ENCODE assay signal across 16 cellular contexts in the genomic region with DNA sequence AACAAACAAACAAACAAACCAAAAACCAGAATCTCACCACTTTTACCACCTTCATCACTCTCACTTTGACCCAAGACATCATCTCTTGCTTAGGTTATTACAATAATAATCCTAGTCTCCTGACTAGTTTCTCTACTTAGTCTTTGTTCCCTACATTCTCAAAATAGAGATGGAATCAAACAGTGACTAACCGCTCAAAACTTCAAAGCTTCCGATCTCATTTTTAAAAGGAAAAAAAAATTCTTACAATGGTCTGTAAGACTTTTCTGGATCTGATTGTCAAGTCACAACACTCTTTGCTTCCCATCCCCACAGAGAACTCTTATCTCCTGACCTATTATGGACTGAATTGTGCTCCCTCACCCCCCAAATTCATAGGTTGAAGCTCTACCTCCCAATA.
DNase-seq lines count a peak whose midpoint lies in the region; ATAC-seq, FAIRE-seq and TF ChIP-seq lines count a peak whose summit lies in the region.
"Had no signal": no experiment of that assay in that cellular context is flagged by ENCODE, and none has a peak within 500 bp of the region (broad histone marks: within the 10 kb centered on the region; RNA-seq: fewer than 3 reads in every experiment).

No MANE protein-coding gene starts in this region.

- no peaks in the 10 kb centered on the region for H3K79me1 ChIP-seq in trophoblast cell (ENCODE audit: low read length)

- H2BK5ac ChIP-seq in trophoblast cell (ENCODE audit: low read depth, low read length, poor library complexity) = no peak overlapping the region

- no peak overlapping the region for H3K4ac ChIP-seq in trophoblast cell (ENCODE audit: low read depth, low read length)

- H3K23ac ChIP-seq in trophoblast cell (ENCODE audit: low read length) = no peak overlapping the region

- H3K79me2 ChIP-seq in trophoblast cell (ENCODE audit: control insufficient read depth, insufficient read depth, low read length, poor library complexity) (no peaks in the 10 kb centered on the region), OCI-LY7 (ENCODE audit: insufficient read depth, low read depth, low read length) (peaks cover 52% of the 10 kb centered on the region; the same call in 1 of the 2 replicates)

- no peak overlapping the region for H2AK5ac ChIP-seq in trophoblast cell (ENCODE audit: low read length)

- H3K9ac ChIP-seq in trophoblast cell (ENCODE audit: low read length) = no peak overlapping the region
- H3K9ac ChIP-seq: neural progenitor cell had no signal

- H3K27me3 ChIP-seq in trophoblast cell (ENCODE audit: insufficient read depth, low read length) (no peaks in the 10 kb centered on the region), uterus (no peaks in the 10 kb centered on the region)
- H3K27me3 ChIP-seq: BE2C, neural progenitor cell, right atrium auricular region had no signal

- H3K4me2 ChIP-seq in trophoblast cell (ENCODE audit: low read length) = no peak overlapping the region
- H3K4me2 ChIP-seq in OCI-LY7 (ENCODE audit: low read length) = no peak overlapping the region
- H3K4me2 ChIP-seq: neural progenitor cell had no signal

- TF ChIP-seq CTCF in OCI-LY7 (conservative IDR thresholded peaks at IDR 0.05; ENCODE audit: low read length) = no peak
- TF ChIP-seq CTCF in uterus (IDR thresholded peaks at IDR 0.05) = no peak

- no peak overlapping the region for H4K12ac ChIP-seq in trophoblast cell (ENCODE audit: low read depth, low read length)

- H3K4me3 ChIP-seq in trophoblast cell (ENCODE audit: low read depth, low read length) (no peak overlapping the region), OCI-LY7 (ENCODE audit: low read depth, low read length, poor library complexity, severe bottlenecking) (no peak overlapping the region), uterus (no peak overlapping the region)
- H3K4me3 ChIP-seq: neural progenitor cell, right atrium auricular region had no signal

- H3K9me3 ChIP-seq in trophoblast cell (ENCODE audit: insufficient read depth, low read depth, low read length) = no peaks in the 10 kb centered on the region
- no peaks in the 10 kb centered on the region for H3K9me3 ChIP-seq in OCI-LY7 (ENCODE audit: low read length)
- no peaks in the 10 kb centered on the region for H3K9me3 ChIP-seq in uterus
- H3K9me3 ChIP-seq: BE2C, right atrium auricular region had no signal

- no peak for FAIRE-seq in HTR-8/SVneo (lab: Jason Lieb, UNC)

- H4K20me1 ChIP-seq in OCI-LY7 (ENCODE audit: insufficient read depth, low read length) = peaks cover 12% of the 10 kb centered on the region

- H4K91ac ChIP-seq in trophoblast cell (ENCODE audit: low read depth, low read length) = no peak overlapping the region

- DNase-seq in AG20443 (ENCODE audit: low spot score) (peak; percentile 31), HTR-8/SVneo (ENCODE audit: insufficient read length, low spot score) (peak; percentile 36), dermis blood vessel endothelial cell (peak; percentile 38), trophoblast cell (peak; percentile 51 to 87), superior temporal gyrus (ENCODE audit: extremely low spot score) (no peak), OCI-LY7 (ENCODE audit: low spot score) (no peak), uterus (no peak)
- DNase-seq: activated CD4-positive, alpha-beta T cell treated with anti-CD3 and anti-CD28 coated beads for 1 hour; BE2C; effector memory CD8-positive, alpha-beta T cell; Karpas-422; NCI-H748 treated with DMSO at 0.1 percent for 48 hours; stimulated activated naive CD8-positive, alpha-beta T cell treated with anti-CD3 and anti-CD28 coated beads, Interleukin-15, amount 100 ng/mL, for 72 hours had no signal

- no CpG with 5 or more reads among the region's 2 CpGs for WGBS in trophoblast cell (ENCODE audit: extremely low coverage, insufficient coverage, insufficient read length)

- H3K14ac ChIP-seq in trophoblast cell (ENCODE audit: low read length) = no peak overlapping the region

- H2BK12ac ChIP-seq in trophoblast cell (ENCODE audit: low read length) = no peak overlapping the region

- intact Hi-C loops in OCI-LY7 (cut with micrococcal nuclease; ENCODE audit: unreplicated experiment) = no loop called here
- intact Hi-C loops in uterus (cut with DNase I; ENCODE audit: low total_unique reads) = no loop called here

- no peaks in the 10 kb centered on the region for H3K9me2 ChIP-seq in OCI-LY7 (ENCODE audit: insufficient read depth, low read length)

- CTCF ChIA-PET in OCI-LY7 (lab: Charles Lee; ENCODE audit: unreplicated experiment) = no interaction called here

- no peak overlapping the region for H2BK120ac ChIP-seq in trophoblast cell (ENCODE audit: insufficient read depth, low read length, poor library complexity)

- H3K36me3 ChIP-seq in trophoblast cell (ENCODE audit: control insufficient read depth in 1 of 2, insufficient read depth in 2 of 2, low read length in 2 of 2) (peaks cover 0 to 3% of the 10 kb centered on the region in 2 experiments), OCI-LY7 (ENCODE audit: insufficient read depth, low read length) (peaks cover 14% of the 10 kb centered on the region), uterus (no peaks in the 10 kb centered on the region)
- H3K36me3 ChIP-seq: BE2C, neural progenitor cell, right atrium auricular region had no signal

- no TSS peak for BruUV-seq in OCI-LY7 (replicated peaks; lab: Mats Ljungman, UMichigan)

- no peak for ATAC-seq in GM18858 (IDR thresholded peaks at IDR 0.05; ENCODE audit: unreplicated experiment)
- ATAC-seq: effector memory CD8-positive, alpha-beta T cell; stimulated activated naive CD8-positive, alpha-beta T cell treated with anti-CD3 and anti-CD28 coated beads, Interleukin-15, amount 100 ng/mL, for 72 hours had no signal

- no peak overlapping the region for H3K18ac ChIP-seq in trophoblast cell (ENCODE audit: low read length)

- peaks cover 1 to 4% of the 10 kb centered on the region in 2 experiments for H3K4me1 ChIP-seq in trophoblast cell (ENCODE audit: control insufficient read depth in 1 of 2, insufficient read depth in 2 of 2, low read length in 2 of 2)
- peaks cover 13% of the 10 kb centered on the region for H3K4me1 ChIP-seq in OCI-LY7 (ENCODE audit: insufficient read depth, low read length, poor library complexity, severe bottlenecking)
- H3K4me1 ChIP-seq in uterus = peaks cover 0 to 17% of the 10 kb centered on the region in 2 donors

- H3K27ac ChIP-seq in trophoblast cell (ENCODE audit: low read depth, low read length) (peak overlapping the region; percentile 36), OCI-LY7 (ENCODE audit: low read depth, low read length, poor library complexity, severe bottlenecking) (no peak overlapping the region), uterus (no peak overlapping the region)
- H3K27ac ChIP-seq: neural progenitor cell, right atrium auricular region had no signal

- no peak overlapping the region for H4K8ac ChIP-seq in trophoblast cell (ENCODE audit: low read depth, low read length)

- H2AFZ ChIP-seq in trophoblast cell (ENCODE audit: insufficient read depth, low read length, poor library complexity) (no peak overlapping the region), OCI-LY7 (ENCODE audit: low read length) (no peak overlapping the region)
- H2AFZ ChIP-seq: neural progenitor cell had no signal

- POLR2A ChIA-PET in OCI-LY7 (lab: Charles Lee) = interaction anchor here (1.0 to 1.1 kb wide), 2 partner anchors 9 to 61 kb away, joined by 3 read pairs; no protein-coding TSS in a partner anchor

- TF ChIP-seq POLR2A in uterus (IDR thresholded peaks at IDR 0.05) = no peak

Comparison
In these comparisons a context has a peak if more than half of its experiments do, and no peak if none do; other contexts are left out.
1. DNase-seq: peak in AG20443 (single experiment), HTR-8/SVneo (single experiment), dermis blood vessel endothelial cell (single experiment) and trophoblast cell (2 of 2); none in superior temporal gyrus (single experiment), OCI-LY7 (single experiment) and uterus (0 of 2).